Comparison of ENCODE assay signal across 18 cellular contexts in the genomic region with DNA sequence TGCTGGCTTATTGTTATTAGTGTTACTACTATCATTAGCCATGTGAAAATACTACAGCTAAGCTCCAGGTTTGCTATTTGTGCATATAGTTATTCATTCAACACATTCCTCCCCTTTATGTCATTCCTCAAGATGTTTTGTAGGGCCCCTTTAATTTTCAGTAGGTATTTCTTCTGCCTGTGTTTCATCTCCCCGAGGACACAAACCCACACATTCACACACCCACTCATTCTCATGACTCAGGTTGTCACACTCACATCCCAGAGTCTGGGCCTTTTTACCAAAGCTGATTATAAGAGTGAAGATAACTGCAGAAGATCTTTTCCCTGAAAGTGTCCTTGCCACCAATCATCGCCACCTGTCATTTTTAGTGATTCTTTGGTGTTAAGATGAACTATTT.
DNase-seq lines count a peak whose midpoint lies in the region; ATAC-seq, FAIRE-seq and TF ChIP-seq lines count a peak whose summit lies in the region.
"Had no signal": no experiment of that assay in that cellular context is flagged by ENCODE, and none has a peak within 500 bp of the region (broad histone marks: within the 10 kb centered on the region; RNA-seq: fewer than 3 reads in every experiment).

No MANE protein-coding gene starts in this region.

- H3K4me1 ChIP-seq in gastrocnemius medialis: no peaks in the 10 kb centered on the region

- TF ChIP-seq CTCF in kidney epithelial cell (IDR thresholded peaks at IDR 0.05; ENCODE audit: insufficient read depth, low read length, poor library complexity, severe bottlenecking): no peak
- TF ChIP-seq CTCF in gastrocnemius medialis (IDR thresholded peaks at IDR 0.05 in 4 of 5, conservative IDR thresholded peaks at IDR 0.05 in 1 of 5): no peak

- H3K9me3 ChIP-seq in gastrocnemius medialis: no peaks in the 10 kb centered on the region

- peak; percentile 9 for DNase-seq in GM03348 (ENCODE audit: low spot score)
- no peak for DNase-seq in H54 (ENCODE audit: insufficient read length, low spot score)
- DNase-seq in amniotic epithelial cell (ENCODE audit: low read depth): peak; percentile 28
- DNase-seq in kidney epithelial cell (ENCODE audit: low read depth): peak; percentile 14
- DNase-seq in NCI-H187 (lab: John Stamatoyannopoulos, UW): no peak
- DNase-seq in gastrocnemius medialis: no peak
- DNase-seq: DND-41; NCI-H1092; NCI-H226; retina; stimulated activated CD4-positive, alpha-beta T cell treated with anti-CD3 and anti-CD28 coated beads, Interleukin-4, amount 100 ng/mL, for 4 hours; stimulated activated naive B cell treated with anti-CD40 and anti-IgM and Interleukin-4, amounts not matched to agents 10 μg/mL and 1 μg/mL and 100 μg/mL, for 72 hours had no signal

- in situ Hi-C loops in gastrocnemius medialis (cut with MboI; ENCODE audit: low sequenced_read_pairs in 4 of 4): no loop called here

- no peak overlapping the region for H3K27ac ChIP-seq in gastrocnemius medialis
- H3K27ac ChIP-seq: SK-N-MC, VCaP had no signal

- TF ChIP-seq POLR2A in H54 (IDR thresholded peaks at IDR 0.05; ENCODE audit: low read depth, low read length): no peak
- no peak for TF ChIP-seq POLR2A in gastrocnemius medialis (IDR thresholded peaks at IDR 0.05)

- H3K4me3 ChIP-seq in kidney epithelial cell (ENCODE audit: low read depth, low read length) (no peak overlapping the region), gastrocnemius medialis (no peak overlapping the region)
- H3K4me3 ChIP-seq: SK-N-MC had no signal

- intact Hi-C loops in gastrocnemius medialis (cut with DNase I; ENCODE audit: low total_unique reads): no loop called here

- no peaks in the 10 kb centered on the region for H3K27me3 ChIP-seq in kidney epithelial cell (ENCODE audit: control insufficient read depth, insufficient read depth, low read length)
- H3K27me3 ChIP-seq in gastrocnemius medialis: no peaks in the 10 kb centered on the region

- H3K36me3 ChIP-seq in kidney epithelial cell (ENCODE audit: control insufficient read depth, insufficient read depth, low read length) (no peaks in the 10 kb centered on the region), gastrocnemius medialis (no peaks in the 10 kb centered on the region)

- FAIRE-seq in H54 (lab: Jason Lieb, UNC): peak; percentile 71
- FAIRE-seq: frontal cortex, islet of Langerhans had no signal

- ATAC-seq in HG03108 (IDR thresholded peaks at IDR 0.05; ENCODE audit: unreplicated experiment): no peak
- no peak for ATAC-seq in gastrocnemius medialis
- ATAC-seq in GM21515 (IDR thresholded peaks at IDR 0.05; ENCODE audit: unreplicated experiment): no peak

Comparison
In these comparisons a context has a peak if more than half of its experiments do, and no peak if none do; other contexts are left out.
1. DNase-seq: peak in GM03348 (single experiment), amniotic epithelial cell (single experiment) and kidney epithelial cell (single experiment); none in H54 (single experiment), NCI-H187 (0 of 2) and gastrocnemius medialis (0 of 2).